Comparison of ENCODE assay signal across 1 cellular context in the genomic region with DNA sequence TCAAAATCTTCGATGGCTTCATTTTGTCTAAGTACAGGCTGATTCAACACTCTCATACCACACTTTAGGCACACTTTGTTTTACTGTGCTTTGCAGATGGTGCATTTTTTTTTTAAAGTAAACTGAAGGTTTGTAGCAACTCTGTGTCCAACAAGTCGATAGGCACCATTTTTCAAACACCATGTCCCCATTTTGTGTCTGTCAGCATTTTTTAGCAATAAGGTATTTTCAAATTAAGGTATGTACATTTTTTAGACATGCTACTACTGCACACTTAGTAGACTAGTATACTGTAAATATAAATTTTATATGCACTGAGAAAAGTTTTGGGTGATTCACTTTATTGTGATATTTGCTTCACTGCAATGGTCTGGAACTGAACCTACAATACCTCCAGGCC.
TF ChIP-seq lines count a peak whose summit lies in the region.

No MANE protein-coding gene starts in this region.

TF ChIP-seq in GM23338, 12 proteins besides CTCF, POLR2A, EP300 and RAD21 (continued from another document):
- TF ChIP-seq POLR2AphosphoS5 (IDR thresholded peaks at IDR 0.05; ENCODE audit: low read depth) (no peak), JUNB (IDR thresholded peaks at IDR 0.05; ENCODE audit: unreplicated experiment) (no peak), NANOG (IDR thresholded peaks at IDR 0.05; ENCODE audit: borderline replicate concordance) (no peak)
- TF ChIP-seq, protein P1, sequence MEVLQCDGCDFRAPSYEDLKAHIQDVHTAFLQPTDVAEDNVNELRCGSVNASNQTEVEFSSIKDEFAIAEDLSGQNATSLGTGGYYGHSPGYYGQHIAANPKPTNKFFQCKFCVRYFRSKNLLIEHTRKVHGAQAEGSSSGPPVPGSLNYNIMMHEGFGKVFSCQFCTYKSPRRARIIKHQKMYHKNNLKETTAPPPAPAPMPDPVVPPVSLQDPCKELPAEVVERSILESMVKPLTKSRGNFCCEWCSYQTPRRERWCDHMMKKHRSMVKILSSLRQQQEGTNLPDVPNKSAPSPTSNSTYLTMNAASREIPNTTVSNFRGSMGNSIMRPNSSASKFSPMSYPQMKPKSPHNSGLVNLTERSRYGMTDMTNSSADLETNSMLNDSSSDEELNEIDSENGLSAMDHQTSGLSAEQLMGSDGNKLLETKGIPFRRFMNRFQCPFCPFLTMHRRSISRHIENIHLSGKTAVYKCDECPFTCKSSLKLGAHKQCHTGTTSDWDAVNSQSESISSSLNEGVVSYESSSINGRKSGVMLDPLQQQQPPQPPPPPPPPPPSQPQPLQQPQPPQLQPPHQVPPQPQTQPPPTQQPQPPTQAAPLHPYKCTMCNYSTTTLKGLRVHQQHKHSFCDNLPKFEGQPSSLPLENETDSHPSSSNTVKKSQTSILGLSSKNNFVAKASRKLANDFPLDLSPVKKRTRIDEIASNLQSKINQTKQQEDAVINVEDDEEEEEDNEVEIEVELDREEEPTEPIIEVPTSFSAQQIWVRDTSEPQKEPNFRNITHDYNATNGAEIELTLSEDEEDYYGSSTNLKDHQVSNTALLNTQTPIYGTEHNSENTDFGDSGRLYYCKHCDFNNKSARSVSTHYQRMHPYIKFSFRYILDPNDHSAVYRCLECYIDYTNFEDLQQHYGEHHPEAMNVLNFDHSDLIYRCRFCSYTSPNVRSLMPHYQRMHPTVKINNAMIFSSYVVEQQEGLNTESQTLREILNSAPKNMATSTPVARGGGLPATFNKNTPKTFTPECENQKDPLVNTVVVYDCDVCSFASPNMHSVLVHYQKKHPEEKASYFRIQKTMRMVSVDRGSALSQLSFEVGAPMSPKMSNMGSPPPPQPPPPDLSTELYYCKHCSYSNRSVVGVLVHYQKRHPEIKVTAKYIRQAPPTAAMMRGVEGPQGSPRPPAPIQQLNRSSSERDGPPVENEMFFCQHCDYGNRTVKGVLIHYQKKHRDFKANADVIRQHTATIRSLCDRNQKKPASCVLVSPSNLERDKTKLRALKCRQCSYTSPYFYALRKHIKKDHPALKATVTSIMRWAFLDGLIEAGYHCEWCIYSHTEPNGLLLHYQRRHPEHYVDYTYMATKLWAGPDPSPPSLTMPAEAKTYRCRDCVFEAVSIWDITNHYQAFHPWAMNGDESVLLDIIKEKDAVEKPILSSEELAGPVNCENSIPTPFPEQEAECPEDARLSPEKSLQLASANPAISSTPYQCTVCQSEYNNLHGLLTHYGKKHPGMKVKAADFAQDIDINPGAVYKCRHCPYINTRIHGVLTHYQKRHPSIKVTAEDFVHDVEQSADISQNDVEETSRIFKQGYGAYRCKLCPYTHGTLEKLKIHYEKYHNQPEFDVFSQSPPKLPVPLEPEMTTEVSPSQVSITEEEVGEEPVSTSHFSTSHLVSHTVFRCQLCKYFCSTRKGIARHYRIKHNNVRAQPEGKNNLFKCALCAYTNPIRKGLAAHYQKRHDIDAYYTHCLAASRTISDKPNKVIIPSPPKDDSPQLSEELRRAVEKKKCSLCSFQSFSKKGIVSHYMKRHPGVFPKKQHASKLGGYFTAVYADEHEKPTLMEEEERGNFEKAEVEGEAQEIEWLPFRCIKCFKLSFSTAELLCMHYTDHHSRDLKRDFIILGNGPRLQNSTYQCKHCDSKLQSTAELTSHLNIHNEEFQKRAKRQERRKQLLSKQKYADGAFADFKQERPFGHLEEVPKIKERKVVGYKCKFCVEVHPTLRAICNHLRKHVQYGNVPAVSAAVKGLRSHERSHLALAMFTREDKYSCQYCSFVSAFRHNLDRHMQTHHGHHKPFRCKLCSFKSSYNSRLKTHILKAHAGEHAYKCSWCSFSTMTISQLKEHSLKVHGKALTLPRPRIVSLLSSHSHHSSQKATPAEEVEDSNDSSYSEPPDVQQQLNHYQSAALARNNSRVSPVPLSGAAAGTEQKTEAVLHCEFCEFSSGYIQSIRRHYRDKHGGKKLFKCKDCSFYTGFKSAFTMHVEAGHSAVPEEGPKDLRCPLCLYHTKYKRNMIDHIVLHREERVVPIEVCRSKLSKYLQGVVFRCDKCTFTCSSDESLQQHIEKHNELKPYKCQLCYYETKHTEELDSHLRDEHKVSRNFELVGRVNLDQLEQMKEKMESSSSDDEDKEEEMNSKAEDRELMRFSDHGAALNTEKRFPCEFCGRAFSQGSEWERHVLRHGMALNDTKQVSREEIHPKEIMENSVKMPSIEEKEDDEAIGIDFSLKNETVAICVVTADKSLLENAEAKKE (CRISPR knock-in tag; IDR thresholded peaks at IDR 0.05): no peak
TF ChIP-seq in GM23338: peak in this region for 0.
